Comparison of ENCODE assay signal across 9 cellular contexts in genomic region chr3:127074900-127075360, GRCh38.
DNase-seq lines count a peak whose midpoint lies in the region; ATAC-seq and TF ChIP-seq lines count a peak whose summit lies in the region.
"Had no signal": no experiment of that assay in that cellular context is flagged by ENCODE, and none has a peak within 500 bp of the region (broad histone marks: within the 10 kb centered on the region; RNA-seq: fewer than 3 reads in every experiment).

No MANE protein-coding gene starts in this region.

- intact Hi-C loops in heart right ventricle (cut with DNase I) (no loop called here), aorta (cut with DNase I) (no loop called here)

- no peak for TF ChIP-seq CTCF in heart right ventricle (IDR thresholded peaks at IDR 0.05)
- no peak for TF ChIP-seq CTCF in hepatocyte (IDR thresholded peaks at IDR 0.05; ENCODE audit: poor library complexity)

- H3K4me1 ChIP-seq in heart right ventricle (peaks cover 0 to 8% (median 0%) of the 10 kb centered on the region in 9 donors), aorta (ENCODE audit: control insufficient read depth in 1 of 2, insufficient read depth in 2 of 2, low read length in 2 of 2) (no peaks in the 10 kb centered on the region), hepatocyte (ENCODE audit: insufficient read depth) (no peaks in the 10 kb centered on the region)

- no peaks in the 10 kb centered on the region for H4K20me1 ChIP-seq in hepatocyte (ENCODE audit: insufficient read depth, poor library complexity, severe bottlenecking)

- peaks cover 0 to 23% (median under 1%) of the 10 kb centered on the region in 7 donors for H3K27me3 ChIP-seq in heart right ventricle
- no peaks in the 10 kb centered on the region for H3K27me3 ChIP-seq in aorta (ENCODE audit: control insufficient read depth in 1 of 2, insufficient read depth in 2 of 2, low read length in 1 of 2)
- no peaks in the 10 kb centered on the region for H3K27me3 ChIP-seq in hepatocyte
- H3K27me3 ChIP-seq: neutrophil had no signal

- 0 out of 2 replicates have a peak, but pooled peaks have one; percentile 32 for TF ChIP-seq POLR2A in Raji (IDR thresholded peaks at IDR 0.05; ENCODE audit: insufficient read depth, low read depth, low read length)

- no peaks in the 10 kb centered on the region for H3K79me2 ChIP-seq in hepatocyte

- DNase-seq in EH (ENCODE audit: low read depth) (peak; percentile 84), heart right ventricle (no peak), aorta (peak; percentile 82 to 86), hepatocyte (ENCODE audit: low spot score) (no peak)

- H3K9me2 ChIP-seq in hepatocyte (replicated peaks; ENCODE audit: insufficient read depth) = no peaks in the 10 kb centered on the region

- ATAC-seq in GM19455 (IDR thresholded peaks at IDR 0.05; ENCODE audit: unreplicated experiment) = peak; percentile 69
- peak; percentile 78 for ATAC-seq in HG03442 (IDR thresholded peaks at IDR 0.05; ENCODE audit: unreplicated experiment)
- ATAC-seq in heart right ventricle = peak in 5 of 8 donors; percentile 23 to 56 (median 32)
- peak; percentile 71 for ATAC-seq in aorta (ENCODE audit: low FRiP score)
- no peak for ATAC-seq in GM18873 (IDR thresholded peaks at IDR 0.05; ENCODE audit: low FRiP score, unreplicated experiment)

- H3K27ac ChIP-seq in heart right ventricle (peak overlapping the region in 1 of 10 donors; percentile 40), aorta (ENCODE audit: low read depth in 1 of 2, low read length in 2 of 2) (peak overlapping the region in 1 of 2 donors; percentile 25), hepatocyte (no peak overlapping the region)
- H3K27ac ChIP-seq: neutrophil had no signal

- WGBS in heart right ventricle, 2 donors = 77% methylated on average over 4 of the region's 4 CpGs
- 25 to 29% methylated on average over 4 of the region's 4 CpGs for WGBS in aorta, 2 donors
- 82% methylated on average over 4 of the region's 4 CpGs for WGBS in hepatocyte (ENCODE audit: low lambda C conversion rate, missing lambda C conversion rate)

- no peak overlapping the region for H3K4me2 ChIP-seq in hepatocyte

- H3K9me3 ChIP-seq in heart right ventricle = peaks cover 0 to 7% (median 0%) of the 10 kb centered on the region in 11 donors
- no peaks in the 10 kb centered on the region for H3K9me3 ChIP-seq in aorta (ENCODE audit: control insufficient read depth, low read length)
- no peaks in the 10 kb centered on the region for H3K9me3 ChIP-seq in hepatocyte (ENCODE audit: low read depth)
- H3K9me3 ChIP-seq: neutrophil had no signal

- H2AFZ ChIP-seq in hepatocyte = no peak overlapping the region

- H3K36me3 ChIP-seq in heart right ventricle (no peaks in the 10 kb centered on the region), aorta (ENCODE audit: control insufficient read depth in 1 of 2, insufficient read depth in 2 of 2, low read length in 1 of 2) (no peaks in the 10 kb centered on the region), hepatocyte (replicated peaks; ENCODE audit: insufficient read depth, low read depth) (no peaks in the 10 kb centered on the region)
- H3K36me3 ChIP-seq: neutrophil had no signal

- H3K4me3 ChIP-seq in heart right ventricle = no peak overlapping the region
- H3K4me3 ChIP-seq in aorta (ENCODE audit: low read length in 2 of 2) = no peak overlapping the region
- H3K4me3 ChIP-seq in hepatocyte = no peak overlapping the region

Comparison
In these comparisons a context has a peak if more than half of its experiments do, and no peak if none do; other contexts are left out.
1. DNase-seq: peak in EH (single experiment) and aorta (2 of 2); none in heart right ventricle (0 of 2) and hepatocyte (single experiment).